In genomic region chr22:40028098-40028425, GRCh38 we compare ENCODE assay signal across 29 cellular contexts. TPM values are rescaled to one million over a fixed set of nuclear protein-coding genes. Genes with fewer than 3 reads are reported as not detected.
"Had no signal": no experiment of that assay in that cellular context is flagged by ENCODE, and none has a peak within 500 bp of the region (broad histone marks: within the 10 kb centered on the region; RNA-seq: fewer than 3 reads in every experiment).

No MANE protein-coding gene starts in this region.

- FAIRE-seq: astrocyte, colon, pancreas, TTC549 had no signal

- H3K4me3 Mint-ChIP-seq: activated naive CD8-positive, alpha-beta T cell; activated T-cell treated with anti-CD3 and anti-CD28 coated beads, Interleukin-2, amount 50 U/mL, for 4 hours; central memory CD8-positive, alpha-beta T cell; immature natural killer cell; natural killer cell; stimulated activated naive B cell treated with anti-CD40 and anti-IgM and Interleukin-4, amounts not matched to agents 10 μg/mL and 1 μg/mL and 100 μg/mL, for 72 hours had no signal

- H3K4me3 ChIP-seq: adrenal gland, left lung, pancreas, sigmoid colon, smooth muscle cell, vagina had no signal

- H3K27ac ChIP-seq: adrenal gland, left lung, neutrophil, pancreas, sigmoid colon, vagina, WERI-Rb-1 had no signal

- H3K27me3 ChIP-seq: adrenal gland, left lung, pancreas, vagina had no signal

- H3K36me3 ChIP-seq: adrenal gland, left lung, neutrophil, sigmoid colon, vagina, WERI-Rb-1 had no signal

- H3K4me1 ChIP-seq: left lung, pancreas, sigmoid colon had no signal

- H3K4me1 Mint-ChIP-seq: central memory CD8-positive, alpha-beta T cell; immature natural killer cell; natural killer cell had no signal

- H3K9me3 Mint-ChIP-seq: activated T-cell treated with anti-CD3 and anti-CD28 coated beads, Interleukin-2, amount 50 U/mL, for 4 hours; activated T-helper 2 cell treated with anti-CD3 and anti-CD28 coated beads, Interferon-gamma antibody, Interleukin-2, Interleukin-4, amounts not matched to agents 10 μg/mL and 5 μg/mL and 100 μg/mL, durations not matched to agents 14 hours and 24 hours and 36 hours; central memory CD8-positive, alpha-beta T cell; immature natural killer cell; natural killer cell; stimulated activated naive B cell treated with anti-CD40 and anti-IgM and Interleukin-4, amounts not matched to agents 10 μg/mL and 1 μg/mL and 100 μg/mL, for 72 hours had no signal

- H3K9me3 ChIP-seq: adrenal gland, left lung, neutrophil, pancreas, sigmoid colon, vagina had no signal

- DNase-seq: activated CD4-positive, alpha-beta T cell treated with anti-CD3 and anti-CD28 coated beads for 1 hour; activated CD8-positive, alpha-beta memory T cell treated with anti-CD3 and anti-CD28 coated beads for 24 hours; activated CD8-positive, alpha-beta memory T cell treated with anti-CD3 and anti-CD28 coated beads, Interleukin-2, amount 50 U/mL, for 4 hours; activated naive CD4-positive, alpha-beta T cell; activated T-cell treated with anti-CD3 and anti-CD28 coated beads, Interleukin-2, amount 50 U/mL, for 4 hours; effector memory CD4-positive, alpha-beta T cell; foreskin melanocyte; immature natural killer cell; left lung; natural killer cell; sigmoid colon; stimulated activated CD4-positive, alpha-beta T cell treated with anti-CD3 and anti-CD28 coated beads, Interleukin-2, amount 100 ng/mL, for 48 hours; stimulated activated CD8-positive, alpha-beta memory T cell treated with anti-CD3 and anti-CD28 coated beads, Interleukin-4, amount 100 ng/mL, for 48 hours; stimulated activated naive B cell treated with anti-CD40 and anti-IgM and Interleukin-4, amounts not matched to agents 10 μg/mL and 1 μg/mL and 100 μg/mL, for 72 hours; trophoblast cell; WERI-Rb-1 had no signal

- H3K4me2 ChIP-seq: smooth muscle cell had no signal

- ATAC-seq: activated T-cell treated with anti-CD3 and anti-CD28 coated beads, Interleukin-2, amount 50 U/mL, for 4 hours; left lung; natural killer cell; pancreas; stimulated activated naive B cell treated with anti-CD40 and anti-IgM and Interleukin-4, amounts not matched to agents 10 μg/mL and 1 μg/mL and 100 μg/mL, for 72 hours had no signal

- H3K27ac Mint-ChIP-seq: activated naive CD8-positive, alpha-beta T cell; activated T-helper 2 cell treated with anti-CD3 and anti-CD28 coated beads, Interferon-gamma antibody, Interleukin-2, Interleukin-4, amounts not matched to agents 10 μg/mL and 5 μg/mL and 100 μg/mL, durations not matched to agents 14 hours and 24 hours and 36 hours; immature natural killer cell; natural killer cell had no signal

- H3K27me3 Mint-ChIP-seq: activated naive CD8-positive, alpha-beta T cell; central memory CD8-positive, alpha-beta T cell had no signal

- H3K36me3 Mint-ChIP-seq: activated naive CD8-positive, alpha-beta T cell; immature natural killer cell; natural killer cell; stimulated activated naive B cell treated with anti-CD40 and anti-IgM and Interleukin-4, amounts not matched to agents 10 μg/mL and 1 μg/mL and 100 μg/mL, for 72 hours had no signal

RNA-seq across cellular contexts. Expression of gene FAM83F, which starts 33.3 kb away (rescaled TPM):
- total RNA-seq: dermis microvascular lymphatic vessel endothelial cell, lung microvascular endothelial cell had no signal
- polyA plus RNA-seq: immature natural killer cell had no signal
